1 cellular context compared by ENCODE assay signal in the genomic region with DNA sequence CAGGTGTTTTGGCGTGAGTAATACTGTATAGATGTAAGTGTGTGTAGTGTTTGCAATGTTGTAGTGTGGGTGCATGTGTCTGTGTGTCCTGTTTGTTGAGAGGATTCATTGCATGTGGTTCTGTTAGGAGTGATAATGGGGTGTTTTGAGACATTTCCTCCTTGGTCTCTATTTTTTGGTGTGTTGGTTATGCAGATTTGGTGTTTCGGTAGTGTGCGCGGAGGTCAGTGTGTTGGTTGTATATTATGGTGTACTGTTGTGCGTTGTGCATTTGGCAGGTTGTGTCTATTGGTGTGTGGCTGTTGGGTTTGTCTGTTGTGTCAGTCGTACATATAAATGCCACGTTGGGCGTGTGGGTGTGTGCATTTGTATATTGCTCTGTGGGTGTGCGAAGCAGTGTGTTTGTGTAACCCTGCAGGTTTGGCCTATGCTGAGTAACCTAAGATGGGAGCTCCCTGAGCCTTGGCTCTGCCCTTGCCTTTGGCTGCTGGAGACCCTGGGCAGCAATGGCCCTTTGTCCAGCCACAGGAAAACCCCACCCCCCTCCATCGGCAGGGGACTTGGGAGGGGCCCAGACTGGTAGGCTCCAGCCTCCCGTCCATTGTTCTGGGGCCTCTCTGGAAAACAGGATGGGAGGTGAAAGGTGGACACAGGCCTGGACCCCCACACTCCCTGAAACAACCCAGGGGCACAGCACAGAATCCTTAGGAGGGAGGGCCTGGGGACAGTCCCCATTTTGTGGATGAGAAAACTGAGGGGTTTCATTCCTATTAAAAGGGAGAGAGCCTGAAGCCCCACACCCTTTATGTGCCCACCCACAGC.
A peak's percentile ranks its signal among the peaks of the same experiment; 100 is the strongest.
TF ChIP-seq lines count a peak whose summit lies in the region.

No MANE protein-coding gene starts in this region.

TF ChIP-seq in HepG2, 621 proteins besides CTCF, POLR2A, EP300 and RAD21 (continued from another document and continues in another):
- TF ChIP-seq, protein P1, sequence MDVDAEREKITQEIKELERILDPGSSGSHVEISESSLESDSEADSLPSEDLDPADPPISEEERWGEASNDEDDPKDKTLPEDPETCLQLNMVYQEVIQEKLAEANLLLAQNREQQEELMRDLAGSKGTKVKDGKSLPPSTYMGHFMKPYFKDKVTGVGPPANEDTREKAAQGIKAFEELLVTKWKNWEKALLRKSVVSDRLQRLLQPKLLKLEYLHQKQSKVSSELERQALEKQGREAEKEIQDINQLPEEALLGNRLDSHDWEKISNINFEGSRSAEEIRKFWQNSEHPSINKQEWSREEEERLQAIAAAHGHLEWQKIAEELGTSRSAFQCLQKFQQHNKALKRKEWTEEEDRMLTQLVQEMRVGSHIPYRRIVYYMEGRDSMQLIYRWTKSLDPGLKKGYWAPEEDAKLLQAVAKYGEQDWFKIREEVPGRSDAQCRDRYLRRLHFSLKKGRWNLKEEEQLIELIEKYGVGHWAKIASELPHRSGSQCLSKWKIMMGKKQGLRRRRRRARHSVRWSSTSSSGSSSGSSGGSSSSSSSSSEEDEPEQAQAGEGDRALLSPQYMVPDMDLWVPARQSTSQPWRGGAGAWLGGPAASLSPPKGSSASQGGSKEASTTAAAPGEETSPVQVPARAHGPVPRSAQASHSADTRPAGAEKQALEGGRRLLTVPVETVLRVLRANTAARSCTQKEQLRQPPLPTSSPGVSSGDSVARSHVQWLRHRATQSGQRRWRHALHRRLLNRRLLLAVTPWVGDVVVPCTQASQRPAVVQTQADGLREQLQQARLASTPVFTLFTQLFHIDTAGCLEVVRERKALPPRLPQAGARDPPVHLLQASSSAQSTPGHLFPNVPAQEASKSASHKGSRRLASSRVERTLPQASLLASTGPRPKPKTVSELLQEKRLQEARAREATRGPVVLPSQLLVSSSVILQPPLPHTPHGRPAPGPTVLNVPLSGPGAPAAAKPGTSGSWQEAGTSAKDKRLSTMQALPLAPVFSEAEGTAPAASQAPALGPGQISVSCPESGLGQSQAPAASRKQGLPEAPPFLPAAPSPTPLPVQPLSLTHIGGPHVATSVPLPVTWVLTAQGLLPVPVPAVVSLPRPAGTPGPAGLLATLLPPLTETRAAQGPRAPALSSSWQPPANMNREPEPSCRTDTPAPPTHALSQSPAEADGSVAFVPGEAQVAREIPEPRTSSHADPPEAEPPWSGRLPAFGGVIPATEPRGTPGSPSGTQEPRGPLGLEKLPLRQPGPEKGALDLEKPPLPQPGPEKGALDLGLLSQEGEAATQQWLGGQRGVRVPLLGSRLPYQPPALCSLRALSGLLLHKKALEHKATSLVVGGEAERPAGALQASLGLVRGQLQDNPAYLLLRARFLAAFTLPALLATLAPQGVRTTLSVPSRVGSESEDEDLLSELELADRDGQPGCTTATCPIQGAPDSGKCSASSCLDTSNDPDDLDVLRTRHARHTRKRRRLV (CRISPR knock-in tag; IDR thresholded peaks at IDR 0.05): no peak
- peak; percentile 52; the same call in 1 of the 2 replicates for TF ChIP-seq TAF1 (CRISPR knock-in tag; IDR thresholded peaks at IDR 0.05)
- TF ChIP-seq ZNF136 (CRISPR knock-in tag; IDR thresholded peaks at IDR 0.05; ENCODE audit: low read depth): no peak
- no peak; the same call in 1 of the 2 replicates for TF ChIP-seq ZNF124 (CRISPR knock-in tag; IDR thresholded peaks at IDR 0.05)
- TF ChIP-seq TAF15 (IDR thresholded peaks at IDR 0.05; ENCODE audit: low read depth, low read length, poor library complexity, severe bottlenecking): no peak
- TF ChIP-seq ZNF326 (CRISPR knock-in tag; IDR thresholded peaks at IDR 0.05; ENCODE audit: borderline replicate concordance): no peak
- TF ChIP-seq, protein P2, sequence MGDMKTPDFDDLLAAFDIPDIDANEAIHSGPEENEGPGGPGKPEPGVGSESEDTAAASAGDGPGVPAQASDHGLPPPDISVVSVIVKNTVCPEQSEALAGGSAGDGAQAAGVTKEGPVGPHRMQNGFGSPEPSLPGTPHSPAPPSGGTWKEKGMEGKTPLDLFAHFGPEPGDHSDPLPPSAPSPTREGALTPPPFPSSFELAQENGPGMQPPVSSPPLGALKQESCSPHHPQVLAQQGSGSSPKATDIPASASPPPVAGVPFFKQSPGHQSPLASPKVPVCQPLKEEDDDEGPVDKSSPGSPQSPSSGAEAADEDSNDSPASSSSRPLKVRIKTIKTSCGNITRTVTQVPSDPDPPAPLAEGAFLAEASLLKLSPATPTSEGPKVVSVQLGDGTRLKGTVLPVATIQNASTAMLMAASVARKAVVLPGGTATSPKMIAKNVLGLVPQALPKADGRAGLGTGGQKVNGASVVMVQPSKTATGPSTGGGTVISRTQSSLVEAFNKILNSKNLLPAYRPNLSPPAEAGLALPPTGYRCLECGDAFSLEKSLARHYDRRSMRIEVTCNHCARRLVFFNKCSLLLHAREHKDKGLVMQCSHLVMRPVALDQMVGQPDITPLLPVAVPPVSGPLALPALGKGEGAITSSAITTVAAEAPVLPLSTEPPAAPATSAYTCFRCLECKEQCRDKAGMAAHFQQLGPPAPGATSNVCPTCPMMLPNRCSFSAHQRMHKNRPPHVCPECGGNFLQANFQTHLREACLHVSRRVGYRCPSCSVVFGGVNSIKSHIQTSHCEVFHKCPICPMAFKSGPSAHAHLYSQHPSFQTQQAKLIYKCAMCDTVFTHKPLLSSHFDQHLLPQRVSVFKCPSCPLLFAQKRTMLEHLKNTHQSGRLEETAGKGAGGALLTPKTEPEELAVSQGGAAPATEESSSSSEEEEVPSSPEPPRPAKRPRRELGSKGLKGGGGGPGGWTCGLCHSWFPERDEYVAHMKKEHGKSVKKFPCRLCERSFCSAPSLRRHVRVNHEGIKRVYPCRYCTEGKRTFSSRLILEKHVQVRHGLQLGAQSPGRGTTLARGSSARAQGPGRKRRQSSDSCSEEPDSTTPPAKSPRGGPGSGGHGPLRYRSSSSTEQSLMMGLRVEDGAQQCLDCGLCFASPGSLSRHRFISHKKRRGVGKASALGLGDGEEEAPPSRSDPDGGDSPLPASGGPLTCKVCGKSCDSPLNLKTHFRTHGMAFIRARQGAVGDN (CRISPR knock-in tag; IDR thresholded peaks at IDR 0.05): peak; percentile 84
- no peak; the same call in 1 of the 2 replicates for TF ChIP-seq ADNP (CRISPR knock-in tag; IDR thresholded peaks at IDR 0.05)
- no peak for TF ChIP-seq FOSL2 (CRISPR knock-in tag; IDR thresholded peaks at IDR 0.05)
- TF ChIP-seq, protein P3, sequence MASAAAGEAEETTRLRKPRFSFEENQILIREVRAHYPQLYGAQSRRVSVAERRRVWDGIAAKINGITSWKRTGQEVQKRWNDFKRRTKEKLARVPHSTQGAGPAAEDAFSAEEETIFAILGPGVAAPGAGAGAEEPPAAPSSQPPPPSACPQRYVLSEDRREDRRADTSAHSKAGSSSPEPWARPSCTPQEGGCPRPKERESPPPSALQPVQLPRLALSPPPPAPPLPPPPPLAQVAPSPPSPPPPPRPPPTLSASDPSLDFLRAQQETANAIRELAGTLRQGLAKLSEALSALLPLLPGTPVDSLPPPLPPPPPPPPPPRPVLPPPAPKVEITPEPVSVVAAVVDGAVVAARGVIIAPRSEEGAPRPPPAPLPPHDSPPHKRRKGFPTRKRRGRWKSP (CRISPR knock-in tag; IDR thresholded peaks at IDR 0.05): peak; percentile 43; the same call in 1 of the 2 replicates
- TF ChIP-seq ZNF367 (CRISPR knock-in tag; IDR thresholded peaks at IDR 0.05; ENCODE audit: borderline replicate concordance): no peak
- TF ChIP-seq POLR2G (IDR thresholded peaks at IDR 0.05; ENCODE audit: low read depth, low read length): peak; percentile 78
- TF ChIP-seq PRPF4 (IDR thresholded peaks at IDR 0.05; ENCODE audit: low read depth, low read length, poor library complexity, severe bottlenecking): peak; percentile 45
- no peak for TF ChIP-seq RFX5 (IDR thresholded peaks at IDR 0.05; ENCODE audit: low read depth, low read length)
- TF ChIP-seq ZNF704 (CRISPR knock-in tag; IDR thresholded peaks at IDR 0.05; ENCODE audit: borderline replicate concordance): no peak
- no peak for TF ChIP-seq ZNF570 (CRISPR knock-in tag; IDR thresholded peaks at IDR 0.05; ENCODE audit: borderline replicate concordance)
- TF ChIP-seq ZNF776 (CRISPR knock-in tag; IDR thresholded peaks at IDR 0.05): no peak
- TF ChIP-seq, protein P4, sequence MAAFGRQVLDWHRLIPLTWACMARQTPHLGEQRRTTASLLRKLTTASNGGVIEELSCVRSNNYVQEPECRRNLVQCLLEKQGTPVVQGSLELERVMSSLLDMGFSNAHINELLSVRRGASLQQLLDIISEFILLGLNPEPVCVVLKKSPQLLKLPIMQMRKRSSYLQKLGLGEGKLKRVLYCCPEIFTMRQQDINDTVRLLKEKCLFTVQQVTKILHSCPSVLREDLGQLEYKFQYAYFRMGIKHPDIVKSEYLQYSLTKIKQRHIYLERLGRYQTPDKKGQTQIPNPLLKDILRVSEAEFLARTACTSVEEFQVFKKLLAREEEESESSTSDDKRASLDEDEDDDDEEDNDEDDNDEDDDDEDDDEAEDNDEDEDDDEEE (CRISPR knock-in tag; IDR thresholded peaks at IDR 0.05): no peak
- no peak for TF ChIP-seq ZNF382 (CRISPR knock-in tag; IDR thresholded peaks at IDR 0.05; ENCODE audit: borderline replicate concordance)
- TF ChIP-seq BORCS8-MEF2B (CRISPR knock-in tag; IDR thresholded peaks at IDR 0.05): no peak
- TF ChIP-seq TCF7L2 (IDR thresholded peaks at IDR 0.05; ENCODE audit: low read depth, low read length): no peak
- no peak; the same call in 1 of the 2 replicates for TF ChIP-seq FOXA1 (IDR thresholded peaks at IDR 0.05)
- peak; percentile 28; the same call in 1 of the 2 replicates for TF ChIP-seq FOXA1 (CRISPR knock-in tag; IDR thresholded peaks at IDR 0.05)
- TF ChIP-seq BCL6 (CRISPR knock-in tag; IDR thresholded peaks at IDR 0.05): peak; percentile 41; the same call in 1 of the 2 replicates
- no peak for TF ChIP-seq NFYB (CRISPR knock-in tag; IDR thresholded peaks at IDR 0.05)
- TF ChIP-seq, protein P5, sequence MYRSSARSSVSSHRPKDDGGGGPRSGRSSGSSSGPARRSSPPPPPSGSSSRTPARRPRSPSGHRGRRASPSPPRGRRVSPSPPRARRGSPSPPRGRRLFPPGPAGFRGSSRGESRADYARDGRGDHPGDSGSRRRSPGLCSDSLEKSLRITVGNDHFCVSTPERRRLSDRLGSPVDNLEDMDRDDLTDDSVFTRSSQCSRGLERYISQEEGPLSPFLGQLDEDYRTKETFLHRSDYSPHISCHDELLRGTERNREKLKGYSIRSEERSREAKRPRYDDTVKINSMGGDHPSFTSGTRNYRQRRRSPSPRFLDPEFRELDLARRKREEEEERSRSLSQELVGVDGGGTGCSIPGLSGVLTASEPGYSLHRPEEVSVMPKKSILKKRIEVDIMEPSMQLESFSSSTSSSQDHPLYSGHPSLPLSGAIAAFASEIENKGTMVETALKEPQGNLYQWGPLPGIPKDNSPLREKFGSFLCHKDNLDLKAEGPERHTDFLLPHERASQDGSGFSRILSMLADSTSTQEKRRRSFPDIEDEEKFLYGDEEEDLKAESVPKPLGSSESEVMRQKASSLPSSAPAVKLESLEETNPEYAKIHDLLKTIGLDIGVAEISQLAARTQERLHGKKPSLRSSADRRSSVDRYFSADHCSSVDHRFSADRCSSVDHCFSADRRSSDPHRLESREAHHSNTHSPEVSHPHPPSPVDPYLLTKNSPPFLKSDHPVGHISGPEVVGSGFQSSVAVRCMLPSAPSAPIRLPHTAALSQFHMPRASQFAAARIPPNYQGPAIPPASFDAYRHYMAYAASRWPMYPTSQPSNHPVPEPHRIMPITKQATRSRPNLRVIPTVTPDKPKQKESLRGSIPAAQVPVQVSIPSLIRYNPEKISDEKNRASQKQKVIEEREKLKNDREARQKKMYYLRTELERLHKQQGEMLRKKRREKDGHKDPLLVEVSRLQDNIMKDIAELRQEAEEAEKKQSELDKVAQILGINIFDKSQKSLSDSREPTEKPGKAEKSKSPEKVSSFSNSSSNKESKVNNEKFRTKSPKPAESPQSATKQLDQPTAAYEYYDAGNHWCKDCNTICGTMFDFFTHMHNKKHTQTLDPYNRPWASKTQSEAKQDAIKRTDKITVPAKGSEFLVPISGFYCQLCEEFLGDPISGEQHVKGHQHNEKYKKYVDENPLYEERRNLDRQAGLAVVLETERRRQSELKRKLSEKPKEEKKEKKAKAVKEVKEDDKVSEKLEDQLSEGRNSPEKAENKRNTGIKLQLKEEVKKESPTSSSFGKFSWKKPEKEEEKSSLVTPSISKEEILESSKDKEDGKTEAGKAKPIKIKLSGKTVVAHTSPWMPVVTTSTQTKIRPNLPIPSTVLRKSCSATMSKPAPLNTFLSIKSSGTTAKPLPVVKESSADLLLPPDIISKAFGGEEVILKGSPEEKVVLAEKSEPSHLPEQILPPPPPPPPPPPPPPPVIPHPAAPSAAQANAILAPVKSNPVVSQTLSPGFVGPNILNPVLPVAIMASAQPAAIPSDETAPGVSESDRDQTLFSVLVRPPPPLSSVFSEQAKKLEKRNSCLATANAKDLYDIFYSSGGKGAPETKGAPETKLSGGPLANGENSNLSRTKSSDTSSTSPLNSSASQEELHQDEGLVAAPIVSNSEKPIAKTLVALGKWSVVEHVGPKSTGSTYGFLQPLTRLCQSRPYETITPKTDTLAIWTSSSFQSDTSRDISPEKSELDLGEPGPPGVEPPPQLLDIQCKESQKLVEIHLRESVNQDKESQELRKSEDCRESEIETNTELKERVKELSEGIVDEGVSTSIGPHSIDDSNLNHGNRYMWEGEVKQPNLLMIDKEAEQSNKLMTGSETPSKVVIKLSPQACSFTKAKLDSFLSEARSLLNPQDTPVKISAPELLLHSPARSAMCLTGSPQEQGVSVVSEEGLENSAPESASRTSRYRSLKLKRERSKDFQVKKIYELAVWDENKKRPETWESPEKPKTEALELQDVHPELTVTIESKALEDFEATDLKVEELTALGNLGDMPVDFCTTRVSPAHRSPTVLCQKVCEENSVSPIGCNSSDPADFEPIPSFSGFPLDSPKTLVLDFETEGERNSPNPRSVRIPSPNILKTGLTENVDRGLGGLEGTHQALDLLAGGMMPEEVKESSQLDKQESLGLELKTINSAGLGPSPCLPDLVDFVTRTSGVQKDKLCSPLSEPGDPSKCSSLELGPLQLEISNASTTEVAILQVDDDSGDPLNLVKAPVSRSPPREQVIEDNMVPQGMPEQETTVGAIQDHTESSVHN (CRISPR knock-in tag; IDR thresholded peaks at IDR 0.05): 0 out of 2 replicates have a peak, but pooled peaks have one; percentile 67
- TF ChIP-seq RBM22 (optimal IDR thresholded peaks at IDR 0.05; ENCODE audit: low read length): no peak
